In genomic region chr11:57597971-57598830, GRCh38 we compare ENCODE assay signal across 8 cellular contexts.
A peak's percentile ranks its signal among the peaks of the same experiment; 100 is the strongest.
DNase-seq lines count a peak whose midpoint lies in the region; TF ChIP-seq lines count a peak whose summit lies in the region.

No MANE protein-coding gene starts in this region.

- H3K4me3 ChIP-seq in astrocyte of the cerebellum (ENCODE audit: low read depth, low read length), result peak overlapping the region; percentile 40

- DNase-seq in ELF-1 (ENCODE audit: low read depth, low spot score), result peak; percentile 96
- DNase-seq in astrocyte of the cerebellum (ENCODE audit: low read depth), result no peak
- DNase-seq in iPS DF 4.7 (ENCODE audit: extremely low read depth, low spot score), result peak; percentile 74
- peak; percentile 83 for DNase-seq in retina
- DNase-seq in kidney glomerular epithelial cell (lab: John Stamatoyannopoulos, UW), result no peak
- DNase-seq in activated naive CD4-positive, alpha-beta T cell treated with Interleukin-2 at 50 U/mL for 16 hours, result no peak
- no peak for DNase-seq in activated T-cell treated with anti-CD3 and anti-CD28 coated beads for 4 hours
- no peak for DNase-seq in NCI-H345 (lab: John Stamatoyannopoulos, UW)

- in situ Hi-C loops in astrocyte of the cerebellum (cut with HindIII; ENCODE audit: low sequenced_read_pairs), result no loop called here

- no peak for TF ChIP-seq CTCF in astrocyte of the cerebellum (IDR thresholded peaks at IDR 0.05; ENCODE audit: low read depth, low read length, missing control alignments)

Comparison
In these comparisons a context has a peak if more than half of its experiments do, and no peak if none do; other contexts are left out.
1. DNase-seq: peak in ELF-1 (single experiment), iPS DF 4.7 (single experiment) and retina (single experiment); none in astrocyte of the cerebellum (single experiment), kidney glomerular epithelial cell (single experiment), activated naive CD4-positive, alpha-beta T cell treated with Interleukin-2 at 50 U/mL for 16 hours (single experiment), activated T-cell treated with anti-CD3 and anti-CD28 coated beads for 4 hours (single experiment) and NCI-H345 (single experiment).